In the genomic region with DNA sequence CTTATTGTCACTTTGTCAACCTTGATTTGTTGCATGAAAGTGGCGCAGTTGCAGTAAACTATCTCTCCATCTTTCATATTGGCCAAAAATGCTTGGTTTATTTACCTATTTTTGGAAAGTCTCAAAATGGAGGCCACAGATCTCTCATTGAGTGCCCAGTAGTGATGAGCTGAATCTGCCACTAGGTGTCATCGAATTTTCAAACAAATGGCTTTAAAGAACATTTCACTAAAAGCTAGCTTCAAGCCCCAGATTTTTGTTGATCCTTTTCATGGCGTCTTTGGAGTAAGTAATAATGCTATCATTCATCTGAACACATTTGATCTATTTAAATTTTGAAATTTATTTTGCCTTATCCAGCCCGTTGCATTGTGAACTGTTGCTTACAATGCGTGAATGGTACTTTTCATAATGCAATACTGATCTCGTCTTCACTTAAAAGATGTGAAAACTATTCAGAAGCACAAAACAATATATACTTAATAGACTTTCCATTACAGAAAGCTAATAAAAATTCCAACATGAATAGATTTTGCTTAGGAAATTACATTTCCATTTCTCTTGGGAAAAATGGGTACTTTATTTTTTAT, we compare ENCODE assay signal across 8 cellular contexts.
DNase-seq lines count a peak whose midpoint lies in the region; ATAC-seq and TF ChIP-seq lines count a peak whose summit lies in the region.

No MANE protein-coding gene starts in this region.

- no peaks in the 10 kb centered on the region for H3K27me3 ChIP-seq in Panc1 (ENCODE audit: control insufficient read depth, insufficient read depth, low read length)

- intact Hi-C loops in Panc1 (cut with micrococcal nuclease; ENCODE audit: unreplicated experiment), result no loop called here

- H3K4me3 Mint-ChIP-seq in HFFc6, result no peak overlapping the region

- no peak overlapping the region for H3K27ac ChIP-seq in Panc1 (ENCODE audit: low read length)

- no peaks in the 10 kb centered on the region for H3K36me3 Mint-ChIP-seq in HFFc6 (ENCODE audit: low read depth)

- BruUV-seq in Panc1 (replicated peaks; lab: Mats Ljungman, UMichigan), result no TSS peak

- H3K27me3 Mint-ChIP-seq in HFFc6 (ENCODE audit: insufficient read depth), result peaks cover 5% of the 10 kb centered on the region; the same call in 1 of the 2 replicates

- in situ Hi-C loops in Panc1 (cut with HindIII; ENCODE audit: low pct_unique_long_range_greater_than_20kb, low sequenced_read_pairs), result no loop called here

- H3K9me3 Mint-ChIP-seq in HFFc6, result no peaks in the 10 kb centered on the region; the same call in none of the 2 replicates

- peak; percentile 59 for DNase-seq in ELR (ENCODE audit: low read depth)
- peak; percentile 9 for DNase-seq in HFFc6
- no peak for DNase-seq in Panc1 (ENCODE audit: low read depth, low spot score)
- peak; percentile 59 for DNase-seq in iPS-NIHi7 (ENCODE audit: extremely low spot score)
- no peak for DNase-seq in NCI-H524 treated with DMSO at 0.1 percent for 48 hours (lab: John Stamatoyannopoulos, UW)

- ATAC-seq in Panc1, result no peak
- ATAC-seq in GM19328 (IDR thresholded peaks at IDR 0.05; ENCODE audit: unreplicated experiment), result no peak
- ATAC-seq in HG03439 (IDR thresholded peaks at IDR 0.05; ENCODE audit: unreplicated experiment), result no peak
- no peak for ATAC-seq in HG03196 (IDR thresholded peaks at IDR 0.05; ENCODE audit: unreplicated experiment)

- no peaks in the 10 kb centered on the region for H3K9me3 ChIP-seq in Panc1 (ENCODE audit: control insufficient read depth, insufficient read depth, low read depth, low read length)

- H3K27ac Mint-ChIP-seq in HFFc6, result no peak overlapping the region

- CTCF ChIA-PET in Panc1 (lab: Charles Lee), result no interaction called here

- H3K36me3 ChIP-seq in Panc1 (ENCODE audit: control insufficient read depth, insufficient read depth, low read length), result no peaks in the 10 kb centered on the region

- no peaks in the 10 kb centered on the region for H3K4me1 ChIP-seq in Panc1 (ENCODE audit: control insufficient read depth, insufficient read depth, low read length)

- no peaks in the 10 kb centered on the region for H3K4me1 Mint-ChIP-seq in HFFc6 (ENCODE audit: low read depth)

- POLR2A ChIA-PET in Panc1 (lab: Charles Lee), result no interaction called here

- H3K4me3 ChIP-seq in Panc1 (ENCODE audit: low read depth in 2 of 2, low read length in 2 of 2), result no peak overlapping the region

- TF ChIP-seq CTCF in HFFc6 (IDR thresholded peaks at IDR 0.05) (peak; percentile 70), Panc1 (IDR thresholded peaks at IDR 0.05) (peak; percentile 39; the same call in 1 of the 2 replicates)

Comparison
In these comparisons a context has a peak if more than half of its experiments do, and no peak if none do; other contexts are left out.
1. DNase-seq: peak in ELR (single experiment), HFFc6 (single experiment) and iPS-NIHi7 (single experiment); none in Panc1 (single experiment) and NCI-H524 treated with DMSO at 0.1 percent for 48 hours (single experiment).